In genomic region chr3:31106912-31107311, GRCh38 we compare ENCODE assay signal across 11 cellular contexts.
DNase-seq lines count a peak whose midpoint lies in the region; ATAC-seq and TF ChIP-seq lines count a peak whose summit lies in the region.
"Had no signal": no experiment of that assay in that cellular context is flagged by ENCODE, and none has a peak within 500 bp of the region (broad histone marks: within the 10 kb centered on the region; RNA-seq: fewer than 3 reads in every experiment).

No MANE protein-coding gene starts in this region.

- H3K4me3 Mint-ChIP-seq in activated CD4-positive, alpha-beta T cell treated with anti-CD3 and anti-CD28 coated beads, Interleukin-2, amount 10 ng/mL, durations not matched to agents 24 days and 14 days: peak overlapping the region; percentile 14
- H3K4me3 Mint-ChIP-seq in neural progenitor cell (no peak overlapping the region), HFFc6 (no peak overlapping the region)
- H3K4me3 Mint-ChIP-seq: IgD-negative memory B cell had no signal

- H3K27ac Mint-ChIP-seq in activated CD4-positive, alpha-beta T cell treated with anti-CD3 and anti-CD28 coated beads, Interleukin-2, amount 10 ng/mL, durations not matched to agents 24 days and 14 days: peak overlapping the region; percentile 51
- H3K27ac Mint-ChIP-seq in neural progenitor cell (no peak overlapping the region), HFFc6 (no peak overlapping the region; the same call in 1 of the 2 replicates)

- intact Hi-C loops in activated CD4-positive, alpha-beta T cell treated with anti-CD3 and anti-CD28 coated beads, Interleukin-2, amount 10 ng/mL, durations not matched to agents 24 days and 14 days (cut with micrococcal nuclease): loop anchor here (2.0 to 10.0 kb wide), 4 partner anchors 146 to 762 kb away; partner anchors contain the start of gene STT3B
- intact Hi-C loops in prostate gland (cut with DNase I): no loop called here

- peaks cover 17% of the 10 kb centered on the region for H3K9me3 Mint-ChIP-seq in activated CD4-positive, alpha-beta T cell treated with anti-CD3 and anti-CD28 coated beads, Interleukin-2, amount 10 ng/mL, durations not matched to agents 24 days and 14 days
- H3K9me3 Mint-ChIP-seq in neural progenitor cell (peaks cover 6% of the 10 kb centered on the region), HFFc6 (no peaks in the 10 kb centered on the region)

- H3K27me3 Mint-ChIP-seq in activated CD4-positive, alpha-beta T cell treated with anti-CD3 and anti-CD28 coated beads, Interleukin-2, amount 10 ng/mL, durations not matched to agents 24 days and 14 days: no peaks in the 10 kb centered on the region
- H3K27me3 Mint-ChIP-seq in neural progenitor cell (ENCODE audit: insufficient read depth, low read depth): no peaks in the 10 kb centered on the region
- peaks cover 2% of the 10 kb centered on the region; the same call in 1 of the 2 replicates for H3K27me3 Mint-ChIP-seq in HFFc6 (ENCODE audit: insufficient read depth)

- no peak for TF ChIP-seq CTCF in prostate gland (IDR thresholded peaks at IDR 0.05)
- TF ChIP-seq CTCF in neural progenitor cell (IDR thresholded peaks at IDR 0.05): no peak
- TF ChIP-seq CTCF in HFFc6 (IDR thresholded peaks at IDR 0.05): no peak

- no peak overlapping the region for H3K9ac ChIP-seq in neural progenitor cell

- H3K9me3 ChIP-seq in prostate gland (no peaks in the 10 kb centered on the region), neural progenitor cell (ENCODE audit: low read depth) (no peaks in the 10 kb centered on the region)
- H3K9me3 ChIP-seq: upper lobe of left lung had no signal

- no peak overlapping the region for H2AFZ ChIP-seq in neural progenitor cell (replicated peaks)

- H4K20me1 ChIP-seq in neural progenitor cell (ENCODE audit: low read depth): no peaks in the 10 kb centered on the region

- peak; percentile 93 for ATAC-seq in GM21723 (IDR thresholded peaks at IDR 0.05; ENCODE audit: unreplicated experiment)
- peak; percentile 98 for ATAC-seq in HG03432 (IDR thresholded peaks at IDR 0.05; ENCODE audit: unreplicated experiment)

- H3K36me3 Mint-ChIP-seq in activated CD4-positive, alpha-beta T cell treated with anti-CD3 and anti-CD28 coated beads, Interleukin-2, amount 10 ng/mL, durations not matched to agents 24 days and 14 days (ENCODE audit: low read depth): no peaks in the 10 kb centered on the region
- H3K36me3 Mint-ChIP-seq in neural progenitor cell: no peaks in the 10 kb centered on the region
- peaks cover 12% of the 10 kb centered on the region for H3K36me3 Mint-ChIP-seq in HFFc6 (ENCODE audit: low read depth)
- H3K36me3 Mint-ChIP-seq: IgD-negative memory B cell had no signal

- no peak overlapping the region for H3K27ac ChIP-seq in prostate gland
- no peak overlapping the region for H3K27ac ChIP-seq in neural progenitor cell
- H3K27ac ChIP-seq: upper lobe of left lung had no signal

- WGBS in prostate gland: 88% methylated on average over 2 of the region's 2 CpGs

- no peak overlapping the region for H3K4me2 ChIP-seq in neural progenitor cell

- no peaks in the 10 kb centered on the region for H3K4me1 ChIP-seq in prostate gland (replicated peaks)
- no peaks in the 10 kb centered on the region for H3K4me1 ChIP-seq in neural progenitor cell
- H3K4me1 ChIP-seq: upper lobe of left lung had no signal

- H3K4me3 ChIP-seq in prostate gland (no peak overlapping the region), neural progenitor cell (no peak overlapping the region)
- H3K4me3 ChIP-seq: upper lobe of left lung had no signal

- no peaks in the 10 kb centered on the region for H3K79me2 ChIP-seq in neural progenitor cell (ENCODE audit: low read depth)

- peak; percentile 62 for DNase-seq in activated CD4-positive, alpha-beta T cell treated with anti-CD3 and anti-CD28 coated beads, Interleukin-2, amount 10 ng/mL, durations not matched to agents 24 days and 14 days
- no peak for DNase-seq in activated CD4-positive, alpha-beta T cell treated with anti-CD3 and anti-CD28 coated beads, Interleukin-2, amount 50 U/mL, for 4 hours
- DNase-seq in fibroblast of peridontal ligament (ENCODE audit: extremely low read depth) (peak; percentile 31), prostate gland (ENCODE audit: low spot score) (no peak), neural progenitor cell (ENCODE audit: low spot score) (no peak), HFFc6 (no peak)
- DNase-seq: NCI-H774, upper lobe of left lung had no signal

- peaks cover 33% of the 10 kb centered on the region for H3K4me1 Mint-ChIP-seq in activated CD4-positive, alpha-beta T cell treated with anti-CD3 and anti-CD28 coated beads, Interleukin-2, amount 10 ng/mL, durations not matched to agents 24 days and 14 days
- no peaks in the 10 kb centered on the region for H3K4me1 Mint-ChIP-seq in neural progenitor cell
- H3K4me1 Mint-ChIP-seq in HFFc6 (ENCODE audit: low read depth): peaks cover 50% of the 10 kb centered on the region
- H3K4me1 Mint-ChIP-seq: IgD-negative memory B cell had no signal

- H3F3A ChIP-seq in neural progenitor cell (ENCODE audit: low read depth): no peaks in the 10 kb centered on the region

- H3K36me3 ChIP-seq in prostate gland: no peaks in the 10 kb centered on the region
- H3K36me3 ChIP-seq in neural progenitor cell: no peaks in the 10 kb centered on the region
- H3K36me3 ChIP-seq: upper lobe of left lung had no signal

- no peak for TF ChIP-seq POLR2A in prostate gland (IDR thresholded peaks at IDR 0.05)

- no peaks in the 10 kb centered on the region for H3K27me3 ChIP-seq in prostate gland (replicated peaks; ENCODE audit: insufficient read depth)
- no peaks in the 10 kb centered on the region for H3K27me3 ChIP-seq in neural progenitor cell
- H3K27me3 ChIP-seq: upper lobe of left lung had no signal

Comparison
In these comparisons a context has a peak if more than half of its experiments do, and no peak if none do; other contexts are left out.
1. DNase-seq: peak in activated CD4-positive, alpha-beta T cell treated with anti-CD3 and anti-CD28 coated beads, Interleukin-2, amount 10 ng/mL, durations not matched to agents 24 days and 14 days (single experiment) and fibroblast of peridontal ligament (single experiment); none in activated CD4-positive, alpha-beta T cell treated with anti-CD3 and anti-CD28 coated beads, Interleukin-2, amount 50 U/mL, for 4 hours (0 of 2), prostate gland (single experiment), neural progenitor cell (single experiment) and HFFc6 (single experiment).